15 cellular contexts compared by ENCODE assay signal in genomic region chr6:112330071-112330876, GRCh38. TPM values are rescaled to one million over a fixed set of nuclear protein-coding genes. Genes with fewer than 3 reads are reported as not detected.
A peak's percentile ranks its signal among the peaks of the same experiment; 100 is the strongest.
DNase-seq lines count a peak whose midpoint lies in the region; ATAC-seq and TF ChIP-seq lines count a peak whose summit lies in the region.
"Had no signal": no experiment of that assay in that cellular context is flagged by ENCODE, and none has a peak within 500 bp of the region (broad histone marks: within the 10 kb centered on the region; RNA-seq: fewer than 3 reads in every experiment).

No MANE protein-coding gene starts in this region.

- no peak overlapping the region; a peak in 1 of 22 replicates for H3K9ac ChIP-seq in BLaER1 treated with 17β-estradiol and CSF1 and Interleukin-3, amounts not matched to agents 10 nM and 100 nM

- H3K27me3 Mint-ChIP-seq in T-helper 17 cell, result peaks cover 54% of the 10 kb centered on the region

- no peak for TF ChIP-seq CTCF in breast epithelium (IDR thresholded peaks at IDR 0.05)

- no peaks in the 10 kb centered on the region for H3K27me3 ChIP-seq in BLaER1 treated with 17β-estradiol and CSF1 and Interleukin-3, amounts not matched to agents 10 nM and 100 nM
- no peaks in the 10 kb centered on the region for H3K27me3 ChIP-seq in breast epithelium
- H3K27me3 ChIP-seq: tibial artery had no signal

- TF ChIP-seq POLR2A in breast epithelium (IDR thresholded peaks at IDR 0.05), result no peak

- peak overlapping the region; percentile 4 to 59 (median 39); a peak in 18 of 22 replicates for H3K4me2 ChIP-seq in BLaER1 treated with 17β-estradiol and CSF1 and Interleukin-3, amounts not matched to agents 10 nM and 100 nM

- ATAC-seq in T-helper 17 cell (no peak), GM21423 (IDR thresholded peaks at IDR 0.05; ENCODE audit: unreplicated experiment) (no peak), HG02973 (IDR thresholded peaks at IDR 0.05; ENCODE audit: unreplicated experiment) (no peak), GM21360 (IDR thresholded peaks at IDR 0.05; ENCODE audit: unreplicated experiment) (no peak)
- ATAC-seq: mucosa of descending colon, Panc1 had no signal

- peaks cover 32 to 48% (median 37%) of the 10 kb centered on the region in 11 experiments for H3K9me3 ChIP-seq in BLaER1 treated with 17β-estradiol and CSF1 and Interleukin-3, amounts not matched to agents 10 nM and 100 nM (replicated peaks in 1 of 11)
- H3K9me3 ChIP-seq in breast epithelium (peaks cover 7 to 17% of the 10 kb centered on the region in 2 donors), T-helper 17 cell (ENCODE audit: control insufficient read depth, low read length, poor library complexity, severe bottlenecking) (no peaks in the 10 kb centered on the region)

- H3K27ac ChIP-seq in BLaER1 treated with 17β-estradiol and CSF1 and Interleukin-3, amounts not matched to agents 10 nM and 100 nM, result peak overlapping the region in 3 of 11 experiments; percentile 16 to 58 (median 22); a peak in 3 of 22 replicates
- peak overlapping the region; percentile 29 to 72 for H3K27ac ChIP-seq in breast epithelium
- H3K27ac ChIP-seq: tibial artery had no signal

- peak; percentile 56 for DNase-seq in LHCN-M2 (ENCODE audit: low read depth)
- no peak for DNase-seq in breast epithelium (ENCODE audit: low spot score in 2 of 2)
- peak; percentile 15 for DNase-seq in middle frontal gyrus (ENCODE audit: extremely low spot score, low spot score)
- no peak for DNase-seq in T-helper 17 cell
- DNase-seq: activated CD4-positive, alpha-beta T cell treated with anti-CD3 and anti-CD28 coated beads for 1 hour; KG1; mucosa of descending colon; tibial artery had no signal

- no peaks in the 10 kb centered on the region for H4K20me1 ChIP-seq in BLaER1 treated with 17β-estradiol and CSF1 and Interleukin-3, amounts not matched to agents 10 nM and 100 nM

- peaks cover 3% of the 10 kb centered on the region for H3K36me3 Mint-ChIP-seq in T-helper 17 cell (ENCODE audit: low read depth)

- intact Hi-C loops in breast epithelium (cut with DNase I; ENCODE audit: low total_unique reads), result no loop called here

- no peaks in the 10 kb centered on the region; a peak in 1 of 22 replicates for H3K36me3 ChIP-seq in BLaER1 treated with 17β-estradiol and CSF1 and Interleukin-3, amounts not matched to agents 10 nM and 100 nM
- H3K36me3 ChIP-seq in breast epithelium, result no peaks in the 10 kb centered on the region
- H3K36me3 ChIP-seq: tibial artery had no signal

- no peak overlapping the region for H3K4me3 ChIP-seq in BLaER1 treated with 17β-estradiol and CSF1 and Interleukin-3, amounts not matched to agents 10 nM and 100 nM
- no peak overlapping the region for H3K4me3 ChIP-seq in breast epithelium
- H3K4me3 ChIP-seq: mucosa of descending colon, tibial artery had no signal

- no peak overlapping the region for H3K27ac Mint-ChIP-seq in T-helper 17 cell
- H3K27ac Mint-ChIP-seq: activated naive CD8-positive, alpha-beta T cell had no signal

- no peak overlapping the region for H3K4me3 Mint-ChIP-seq in T-helper 17 cell
- H3K4me3 Mint-ChIP-seq: activated naive CD8-positive, alpha-beta T cell had no signal

- peaks cover 2% of the 10 kb centered on the region for H3K4me1 Mint-ChIP-seq in T-helper 17 cell

- peaks cover 8 to 21% (median 17%) of the 10 kb centered on the region in 10 experiments; a peak in 19 of 20 replicates for H3K4me1 ChIP-seq in BLaER1 treated with 17β-estradiol and CSF1 and Interleukin-3, amounts not matched to agents 10 nM and 100 nM
- no peaks in the 10 kb centered on the region for H3K4me1 ChIP-seq in breast epithelium

RNA-seq across cellular contexts. Expression of gene RFPL4B, which starts 16.9 kb away (rescaled TPM):
- total RNA-seq in LHCN-M2 (2014; rRNA removed) (not detected in 2 replicates), breast epithelium (not detected), T-helper 17 cell (not detected)
- not detected for polyA plus RNA-seq in LHCN-M2 (2012)
- total RNA-seq: frontal cortex, mucosa of descending colon had no signal

Comparison
In these comparisons a context has a peak if more than half of its experiments do, and no peak if none do; other contexts are left out.
1. DNase-seq: peak in LHCN-M2 (single experiment) and middle frontal gyrus (single experiment); none in breast epithelium (0 of 2) and T-helper 17 cell (0 of 3).